19 cellular contexts compared by ENCODE assay signal in the genomic region with DNA sequence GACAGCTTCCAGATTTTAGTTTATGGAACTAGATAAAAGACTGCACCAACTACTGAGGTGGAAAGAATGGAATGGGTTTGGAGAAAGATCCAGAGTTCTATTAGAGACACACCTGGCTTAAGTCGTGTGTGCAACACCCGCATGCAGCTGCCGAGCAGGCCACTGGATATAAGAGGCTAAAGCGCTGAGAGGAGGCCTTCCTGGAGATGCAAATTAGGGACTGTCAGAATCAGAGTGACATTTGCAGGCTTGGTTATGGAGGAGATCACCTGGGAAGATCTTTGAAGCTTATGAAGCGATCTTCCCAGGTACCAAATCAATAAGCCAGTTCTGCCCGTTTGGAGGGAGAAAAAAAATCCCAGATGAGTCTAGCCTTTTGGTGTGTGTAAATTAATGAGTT. TPM values are rescaled to one million over a fixed set of nuclear protein-coding genes. Genes with fewer than 3 reads are reported as not detected.
DNase-seq lines count a peak whose midpoint lies in the region; ATAC-seq and TF ChIP-seq lines count a peak whose summit lies in the region.
"Had no signal": no experiment of that assay in that cellular context is flagged by ENCODE, and none has a peak within 500 bp of the region (broad histone marks: within the 10 kb centered on the region; RNA-seq: fewer than 3 reads in every experiment).

No MANE protein-coding gene starts in this region.

- H3K4me3 Mint-ChIP-seq in endothelial cell (ENCODE audit: unreplicated experiment): no peak overlapping the region
- H3K4me3 Mint-ChIP-seq: activated CD8-positive, alpha-beta memory T cell treated with anti-CD3 and anti-CD28 coated beads, Interleukin-2, amount 10 ng/mL, durations not matched to agents 7 days and 5 days; naive thymus-derived CD8-positive, alpha-beta T cell; WTC11 had no signal

- no peaks in the 10 kb centered on the region for H3K36me3 Mint-ChIP-seq in endothelial cell (ENCODE audit: low read depth, unreplicated experiment)
- H3K36me3 Mint-ChIP-seq: activated CD8-positive, alpha-beta memory T cell treated with anti-CD3 and anti-CD28 coated beads, Interleukin-2, amount 10 ng/mL, durations not matched to agents 7 days and 5 days; naive thymus-derived CD8-positive, alpha-beta T cell; WTC11 had no signal

- TF ChIP-seq CTCF in endothelial cell (IDR thresholded peaks at IDR 0.05; ENCODE audit: unreplicated experiment): no peak

- H3K27me3 Mint-ChIP-seq in endothelial cell (ENCODE audit: unreplicated experiment): peaks cover 4% of the 10 kb centered on the region

- H3K4me1 Mint-ChIP-seq in endothelial cell (ENCODE audit: unreplicated experiment): peaks cover 4% of the 10 kb centered on the region
- H3K4me1 Mint-ChIP-seq: activated CD8-positive, alpha-beta memory T cell treated with anti-CD3 and anti-CD28 coated beads, Interleukin-2, amount 10 ng/mL, durations not matched to agents 7 days and 5 days had no signal

- no peaks in the 10 kb centered on the region for H3K9me3 Mint-ChIP-seq in endothelial cell (ENCODE audit: unreplicated experiment)
- H3K9me3 Mint-ChIP-seq: naive thymus-derived CD8-positive, alpha-beta T cell; WTC11 had no signal

- peak; percentile 68 for ATAC-seq in GM18867 (IDR thresholded peaks at IDR 0.05; ENCODE audit: unreplicated experiment)
- ATAC-seq in GM21423 (IDR thresholded peaks at IDR 0.05; ENCODE audit: unreplicated experiment): peak; percentile 42
- ATAC-seq in HG02938 (IDR thresholded peaks at IDR 0.05; ENCODE audit: unreplicated experiment): peak; percentile 78
- ATAC-seq: activated CD8-positive, alpha-beta memory T cell treated with anti-CD3 and anti-CD28 coated beads, Interleukin-2, amount 10 ng/mL, durations not matched to agents 7 days and 5 days; body of pancreas; naive thymus-derived CD8-positive, alpha-beta T cell; WTC11 had no signal

- DNase-seq in NCI-H526 treated with DMSO at 0.1 percent for 48 hours (lab: John Stamatoyannopoulos, UW) (peak; percentile 13), NOMO-1 treated with dmso at 0.1 percent for 144 hours (lab: John Stamatoyannopoulos, UW; ENCODE audit: unreplicated experiment) (no peak), NOMO-1 (lab: John Stamatoyannopoulos, UW; ENCODE audit: unreplicated experiment in 2 of 2) (no peak), endothelial cell (ENCODE audit: low spot score) (no peak), AG08396 (ENCODE audit: low spot score) (no peak)
- DNase-seq: activated CD8-positive, alpha-beta memory T cell treated with anti-CD3 and anti-CD28 coated beads, Interleukin-2, amount 10 ng/mL, durations not matched to agents 7 days and 5 days; activated naive CD4-positive, alpha-beta T cell treated with Interleukin-2 at 50 U/mL for 16 hours; body of pancreas; DMS79 treated with DMSO at 0.1 percent for 48 hours; dorsolateral prefrontal cortex; H7; KG1; naive thymus-derived CD8-positive, alpha-beta T cell; NCI-H1436 treated with DMSO at 0.1 percent for 48 hours; NCI-H510A had no signal

- H3K27ac Mint-ChIP-seq in endothelial cell (ENCODE audit: unreplicated experiment): no peak overlapping the region
- H3K27ac Mint-ChIP-seq: activated CD8-positive, alpha-beta memory T cell treated with anti-CD3 and anti-CD28 coated beads, Interleukin-2, amount 10 ng/mL, durations not matched to agents 7 days and 5 days; naive thymus-derived CD8-positive, alpha-beta T cell; WTC11 had no signal

RNA-seq across cellular contexts. Expression of a gene that starts 30.4 kb away (rescaled TPM):
- 17.5 TPM for total RNA-seq in endothelial cell (ENCODE audit: unreplicated experiment)
